In genomic region chr12:53231859-53232640, GRCh38 we compare ENCODE assay signal across 8 cellular contexts. TPM values are rescaled to one million over a fixed set of nuclear protein-coding genes. Genes with fewer than 3 reads are reported as not detected.
DNase-seq lines count a peak whose midpoint lies in the region; ATAC-seq and TF ChIP-seq lines count a peak whose summit lies in the region.

Gene RARG, minus strand, starts transcription at chr12:53232209. Its CDS starts 4,664 bp downstream, at chr12:53227545.

- ATAC-seq in Panc1 (peak; percentile 87), upper lobe of left lung (ENCODE audit: low FRiP score in 2 of 2) (peak; percentile 80 to 81), GM21381 (IDR thresholded peaks at IDR 0.05; ENCODE audit: unreplicated experiment) (no peak)

- no peaks in the 10 kb centered on the region for H3K79me2 ChIP-seq in neural progenitor cell (ENCODE audit: low read depth)

- POLR2A ChIA-PET in Panc1 (lab: Charles Lee), result no interaction called here

- DNase-seq in NCI-H1417 (lab: John Stamatoyannopoulos, UW) (peak in 2 of 3 experiments; percentile 28 to 34), NCI-H1417 treated with DMSO at 0.1 percent for 48 hours (lab: John Stamatoyannopoulos, UW) (no peak), Panc1 (ENCODE audit: low read depth, low spot score) (no peak), activated gamma-delta T cell treated with Interleukin-2 at 50 U/mL for 16 hours (peak; percentile 55), fibroblast of villous mesenchyme (ENCODE audit: low read depth) (peak; percentile 37), neural progenitor cell (ENCODE audit: low spot score) (peak; percentile 72), upper lobe of left lung (peak; percentile 64 to 90)

- in situ Hi-C loops in Panc1 (cut with HindIII; ENCODE audit: low pct_unique_long_range_greater_than_20kb, low sequenced_read_pairs), result no loop called here

- no TSS peak for BruUV-seq in Panc1 (replicated peaks; lab: Mats Ljungman, UMichigan)

- H3K27ac ChIP-seq in Panc1 (ENCODE audit: low read length) (peak within 1 kb of the TSS; percentile 77), neural progenitor cell (no peak within 1 kb of the TSS), upper lobe of left lung (peak within 1 kb of the TSS; percentile 72 to 90 (median 86))

- CTCF ChIA-PET in Panc1 (lab: Charles Lee), result no interaction called here

- H3K4me3 ChIP-seq in Panc1 (ENCODE audit: low read depth in 2 of 2, low read length in 2 of 2) (peak within 1 kb of the TSS; percentile 65 to 72), fibroblast of villous mesenchyme (ENCODE audit: low read depth, low read length) (peak within 1 kb of the TSS; percentile 72), neural progenitor cell (peak within 1 kb of the TSS; percentile 64), upper lobe of left lung (peak within 1 kb of the TSS; percentile 59 to 79 (median 65))

- no peaks in the 10 kb centered on the region for H4K20me1 ChIP-seq in neural progenitor cell (ENCODE audit: low read depth)

- H3K27me3 ChIP-seq in Panc1 (ENCODE audit: control insufficient read depth, insufficient read depth, low read length) (no peaks in the 10 kb centered on the region; the same call in 1 of the 2 replicates), neural progenitor cell (no peaks in the 10 kb centered on the region), upper lobe of left lung (no peaks in the 10 kb centered on the region)

- 0% methylated on average over 18 to 45 of the region's 51 CpGs for WGBS in upper lobe of left lung, 2 donors

- H3K9me3 ChIP-seq in Panc1 (ENCODE audit: control insufficient read depth, insufficient read depth, low read depth, low read length) (no peaks in the 10 kb centered on the region), neural progenitor cell (ENCODE audit: low read depth) (no peaks in the 10 kb centered on the region), upper lobe of left lung (no peaks in the 10 kb centered on the region)

- H3K4me1 ChIP-seq in Panc1 (ENCODE audit: control insufficient read depth, insufficient read depth, low read length) (peaks cover 30% of the 10 kb centered on the region), neural progenitor cell (peaks cover 54% of the 10 kb centered on the region), upper lobe of left lung (peaks cover 35 to 48% (median 46%) of the 10 kb centered on the region in 4 donors)

- peaks cover 39% of the 10 kb centered on the region for H3K27me3 Mint-ChIP-seq in neural progenitor cell (ENCODE audit: insufficient read depth, low read depth)

- peak within 1 kb of the TSS; percentile 85 for H3K4me2 ChIP-seq in neural progenitor cell

- H3K4me3 Mint-ChIP-seq in neural progenitor cell, result peak within 1 kb of the TSS; percentile 83

- no peaks in the 10 kb centered on the region for H3K36me3 Mint-ChIP-seq in neural progenitor cell

- peak in 1 of 4 donors; percentile 39 for TF ChIP-seq POLR2A in upper lobe of left lung (IDR thresholded peaks at IDR 0.05)

- peaks cover 53% of the 10 kb centered on the region for H3K4me1 Mint-ChIP-seq in neural progenitor cell

- peak within 1 kb of the TSS; percentile 52 for H3K27ac Mint-ChIP-seq in neural progenitor cell

- intact Hi-C loops in Panc1 (cut with micrococcal nuclease; ENCODE audit: unreplicated experiment), result no loop called here

- no peak for TF ChIP-seq EP300 in upper lobe of left lung (IDR thresholded peaks at IDR 0.05)

- H3F3A ChIP-seq in neural progenitor cell (ENCODE audit: low read depth), result peaks cover 30% of the 10 kb centered on the region

- H3K9me3 Mint-ChIP-seq in neural progenitor cell, result no peaks in the 10 kb centered on the region

- H3K36me3 ChIP-seq in Panc1 (ENCODE audit: control insufficient read depth, insufficient read depth, low read length), result no peaks in the 10 kb centered on the region; the same call in 1 of the 2 replicates
- no peaks in the 10 kb centered on the region for H3K36me3 ChIP-seq in neural progenitor cell
- H3K36me3 ChIP-seq in upper lobe of left lung, result peaks cover 0 to 3% (median 0%) of the 10 kb centered on the region in 4 donors

- H2AFZ ChIP-seq in neural progenitor cell (replicated peaks), result peak within 1 kb of the TSS; percentile 73

- H3K9ac ChIP-seq in neural progenitor cell, result no peak within 1 kb of the TSS

- TF ChIP-seq CTCF in Panc1 (IDR thresholded peaks at IDR 0.05) (no peak), fibroblast of villous mesenchyme (IDR thresholded peaks at IDR 0.05; ENCODE audit: insufficient read depth, low read depth, low read length) (no peak), neural progenitor cell (IDR thresholded peaks at IDR 0.05) (no peak), upper lobe of left lung (IDR thresholded peaks at IDR 0.05) (peak in 1 of 6 experiments; percentile 8)

RNA-seq across cellular contexts. Expression of gene RARG, which starts in this region (rescaled TPM):
- total RNA-seq in Panc1 (2021; ENCODE audit: unreplicated experiment) (41.2 TPM), fibroblast of villous mesenchyme (28.0 and 29.4 TPM in 2 replicates), neural progenitor cell (ENCODE audit: low replicate concordance) (17.0 and 30.9 TPM in 2 replicates), upper lobe of left lung (10 to 100 TPM; 21.2 to 43.0 (median 32.1) TPM)
- 40.7 TPM for polyA plus RNA-seq in Panc1 (2012; ENCODE audit: insufficient read length)

Comparison
In these comparisons a context has a peak if more than half of its experiments do, and no peak if none do; other contexts are left out.
1. DNase-seq: peak in NCI-H1417 (2 of 3), activated gamma-delta T cell treated with Interleukin-2 at 50 U/mL for 16 hours (single experiment), fibroblast of villous mesenchyme (single experiment), neural progenitor cell (single experiment) and upper lobe of left lung (2 of 2); none in NCI-H1417 treated with DMSO at 0.1 percent for 48 hours (single experiment) and Panc1 (single experiment).
2. Peak in every context shown above with its lines, with median percentiles within 50 percentile points of each other: H3K4me3 ChIP-seq.